Comparison of ENCODE assay signal across 8 cellular contexts in the genomic region with DNA sequence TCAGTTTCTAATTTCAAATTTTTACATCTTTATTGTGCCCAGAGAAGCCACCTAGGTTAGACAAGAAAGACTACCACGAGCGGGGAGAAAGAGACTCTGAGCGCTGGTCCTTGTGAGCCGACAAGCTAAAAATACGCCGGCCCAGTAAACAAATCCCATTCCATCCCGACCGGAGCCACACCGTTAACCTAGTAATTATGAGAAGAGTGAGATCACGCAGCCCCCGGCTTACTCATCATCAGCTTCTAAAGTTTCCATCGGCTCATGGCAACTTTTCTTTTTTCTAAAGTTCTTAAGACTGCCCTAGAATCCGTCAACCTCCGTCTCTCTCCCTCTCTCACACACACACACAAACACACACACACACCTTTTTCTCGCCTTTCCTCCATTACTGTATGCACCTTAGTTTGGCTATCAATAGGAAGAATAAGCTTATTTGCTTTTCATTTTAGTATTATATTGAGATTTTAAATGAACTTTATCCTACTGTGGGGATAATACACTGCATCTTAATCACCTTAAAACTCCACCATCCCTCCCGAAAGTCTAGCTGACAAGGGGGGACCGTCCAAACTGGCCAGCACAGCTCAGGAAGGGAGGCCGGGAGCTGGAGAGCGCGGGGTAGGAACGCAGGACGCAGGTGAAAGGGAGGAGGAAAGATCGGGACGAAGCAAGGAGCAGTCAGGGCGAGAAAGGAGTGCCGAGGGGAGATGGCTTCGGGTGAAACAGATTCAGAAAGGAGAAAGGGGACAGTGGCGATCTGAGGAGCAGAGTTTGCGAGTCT. TPM values are rescaled to one million over a fixed set of nuclear protein-coding genes. Genes with fewer than 3 reads are reported as not detected.
DNase-seq lines count a peak whose midpoint lies in the region; ATAC-seq and TF ChIP-seq lines count a peak whose summit lies in the region.

No MANE protein-coding gene starts in this region.

- peak overlapping the region; percentile 92 for H2AFZ ChIP-seq in neural cell (ENCODE audit: low read depth, low read length)

- peaks cover 33% of the 10 kb centered on the region for H3K36me3 Mint-ChIP-seq in activated T-helper 2 cell treated with anti-CD3 and anti-CD28 coated beads, Interferon-gamma antibody, Interleukin-2, Interleukin-4, amounts not matched to agents 10 μg/mL and 5 μg/mL and 100 μg/mL, durations not matched to agents 14 hours and 24 hours and 36 hours (ENCODE audit: low read depth)

- peak overlapping the region; percentile 97 for H3K4me3 Mint-ChIP-seq in activated T-helper 2 cell treated with anti-CD3 and anti-CD28 coated beads, Interferon-gamma antibody, Interleukin-2, Interleukin-4, amounts not matched to agents 10 μg/mL and 5 μg/mL and 100 μg/mL, durations not matched to agents 14 hours and 24 hours and 36 hours (ENCODE audit: low read depth)

- peak overlapping the region; percentile 77 for H3K9ac ChIP-seq in neural cell (ENCODE audit: low read length)

- H3K79me2 ChIP-seq in neural cell (replicated peaks; ENCODE audit: insufficient read depth, low read length), result peaks cover 19% of the 10 kb centered on the region

- H3K27me3 ChIP-seq in Peyer's patch, result no peaks in the 10 kb centered on the region
- H3K27me3 ChIP-seq in neural cell (ENCODE audit: insufficient read depth, low read depth, low read length), result no peaks in the 10 kb centered on the region

- no peaks in the 10 kb centered on the region for H4K20me1 ChIP-seq in neural cell (ENCODE audit: insufficient read depth)

- H3K9me3 ChIP-seq in Peyer's patch (no peaks in the 10 kb centered on the region), neural cell (ENCODE audit: low read length) (no peaks in the 10 kb centered on the region)

- peak; percentile 19 for ATAC-seq in HG03139 (IDR thresholded peaks at IDR 0.05; ENCODE audit: unreplicated experiment)

- no peak for TF ChIP-seq RAD21 in neural cell (conservative IDR thresholded peaks at IDR 0.05)

- H3K4me2 ChIP-seq in neural cell (ENCODE audit: low read length), result peak overlapping the region; percentile 56

- H3K4me3 ChIP-seq in Peyer's patch (peak overlapping the region; percentile 73 to 94 (median 86)), fibroblast of villous mesenchyme (ENCODE audit: low read depth, low read length) (peak overlapping the region; percentile 94), neural cell (ENCODE audit: low read length) (peak overlapping the region; percentile 89)

- TF ChIP-seq CTCF in GM13977 (IDR thresholded peaks at IDR 0.05; ENCODE audit: extremely low read depth, insufficient read depth, missing control alignments) (no peak), Peyer's patch (IDR thresholded peaks at IDR 0.05) (no peak), fibroblast of villous mesenchyme (IDR thresholded peaks at IDR 0.05; ENCODE audit: insufficient read depth, low read depth, low read length) (no peak), neural cell (IDR thresholded peaks at IDR 0.05; ENCODE audit: poor library complexity, severe bottlenecking) (no peak)

- peaks cover 0 to 15% (median 0%) of the 10 kb centered on the region in 4 donors for H3K4me1 ChIP-seq in Peyer's patch

- no peak for TF ChIP-seq EP300 in neural cell (conservative IDR thresholded peaks at IDR 0.05; ENCODE audit: poor library complexity, severe bottlenecking)

- peak overlapping the region; percentile 80 to 97 (median 89) for H3K27ac ChIP-seq in Peyer's patch
- peak overlapping the region; percentile 57 for H3K27ac ChIP-seq in neural cell (ENCODE audit: low read length)

- no peaks in the 10 kb centered on the region for H3K9me2 ChIP-seq in neural cell (ENCODE audit: insufficient read depth, low read length)

- H3K27me3 Mint-ChIP-seq in activated T-helper 2 cell treated with anti-CD3 and anti-CD28 coated beads, Interferon-gamma antibody, Interleukin-2, Interleukin-4, amounts not matched to agents 10 μg/mL and 5 μg/mL and 100 μg/mL, durations not matched to agents 14 hours and 24 hours and 36 hours (ENCODE audit: low read depth), result no peaks in the 10 kb centered on the region

- peak overlapping the region; percentile 97 for H3K27ac Mint-ChIP-seq in activated T-helper 2 cell treated with anti-CD3 and anti-CD28 coated beads, Interferon-gamma antibody, Interleukin-2, Interleukin-4, amounts not matched to agents 10 μg/mL and 5 μg/mL and 100 μg/mL, durations not matched to agents 14 hours and 24 hours and 36 hours

- H3K9me3 Mint-ChIP-seq in activated T-helper 2 cell treated with anti-CD3 and anti-CD28 coated beads, Interferon-gamma antibody, Interleukin-2, Interleukin-4, amounts not matched to agents 10 μg/mL and 5 μg/mL and 100 μg/mL, durations not matched to agents 14 hours and 24 hours and 36 hours, result no peaks in the 10 kb centered on the region

- H3K4me1 Mint-ChIP-seq in activated T-helper 2 cell treated with anti-CD3 and anti-CD28 coated beads, Interferon-gamma antibody, Interleukin-2, Interleukin-4, amounts not matched to agents 10 μg/mL and 5 μg/mL and 100 μg/mL, durations not matched to agents 14 hours and 24 hours and 36 hours (ENCODE audit: low read depth), result peaks cover 38% of the 10 kb centered on the region

- no peak for TF ChIP-seq POLR2A in Peyer's patch (IDR thresholded peaks at IDR 0.05)

- in situ Hi-C loops in GM13977 (cut with MboI; ENCODE audit: low pct_unique_long_range_greater_than_20kb, low sequenced_read_pairs, unreplicated experiment), result no loop called here

- peak; percentile 30 for DNase-seq in GM13977 (ENCODE audit: low spot score)
- DNase-seq in Peyer's patch, result peak in 2 of 3 donors; percentile 27 to 63
- DNase-seq in activated T-helper 2 cell treated with anti-CD3 and anti-CD28 coated beads, Interferon-gamma antibody, Interleukin-2, Interleukin-4, amounts not matched to agents 10 μg/mL and 5 μg/mL and 100 μg/mL, durations not matched to agents 14 hours and 24 hours and 36 hours (ENCODE audit: low spot score), result peak; percentile 17
- peak; percentile 90 for DNase-seq in fibroblast of villous mesenchyme (ENCODE audit: low read depth)
- DNase-seq in stromal cell of bone marrow (ENCODE audit: low read depth), result peak; percentile 80
- no peak for DNase-seq in NK-92 (lab: John Stamatoyannopoulos, UW; ENCODE audit: unreplicated experiment)

- peaks cover 6% of the 10 kb centered on the region for H3F3A ChIP-seq in neural cell (ENCODE audit: insufficient read depth, low read length, poor library complexity, severe bottlenecking)

- H3K36me3 ChIP-seq in Peyer's patch, result peaks cover 0 to under 1% (median 0%) of the 10 kb centered on the region in 3 donors
- no peaks in the 10 kb centered on the region for H3K36me3 ChIP-seq in neural cell (ENCODE audit: insufficient read depth, low read length)

- intact Hi-C loops in activated T-helper 2 cell treated with anti-CD3 and anti-CD28 coated beads, Interferon-gamma antibody, Interleukin-2, Interleukin-4, amounts not matched to agents 10 μg/mL and 5 μg/mL and 100 μg/mL, durations not matched to agents 14 hours and 24 hours and 36 hours (cut with micrococcal nuclease), result loop anchor here (1.0 to 5.0 kb wide), 5 partner anchors 14 to 228 kb away; partner anchors contain the start of genes ANP32E, MTMR11 and SF3B4

TF ChIP-seq in neural cell, 6 proteins besides CTCF, POLR2A, EP300 and RAD21:
- peak; percentile 18 for TF ChIP-seq MXI1 (conservative IDR thresholded peaks at IDR 0.05; ENCODE audit: poor library complexity, severe bottlenecking)
- TF ChIP-seq SMC3 (conservative IDR thresholded peaks at IDR 0.05; ENCODE audit: poor library complexity), result no peak

RNA-seq across cellular contexts. Expression of gene OTUD7B, which starts 0.7 kb away (rescaled TPM):
- total RNA-seq in Peyer's patch (10 to 100 TPM; 12.4 to 22.0 (median 19.5) TPM), fibroblast of villous mesenchyme (15.1 and 15.8 TPM in 2 replicates)
- 26.1 and 28.2 TPM in 2 replicates for total RNA-seq in activated T-helper 2 cell treated with anti-CD3 and anti-CD28 coated beads, Interferon-gamma antibody, Interleukin-2, Interleukin-4, amounts not matched to agents 10 μg/mL and 5 μg/mL and 100 μg/mL, durations not matched to agents 14 hours and 24 hours and 36 hours
- 2.1 and 5.4 TPM in 2 replicates for polyA plus RNA-seq in neural cell
- polyA minus RNA-seq in neural cell, result 7.1 and 8.9 TPM in 2 replicates

RNA-seq across cellular contexts. Expression of gene VPS45, which starts 57.8 kb away (rescaled TPM):
- total RNA-seq in Peyer's patch (10 to 100 TPM; 36.1 to 70.1 (median 42.0) TPM), fibroblast of villous mesenchyme (39.3 and 57.9 TPM in 2 replicates)
- 21.9 TPM in 2 replicates for total RNA-seq in activated T-helper 2 cell treated with anti-CD3 and anti-CD28 coated beads, Interferon-gamma antibody, Interleukin-2, Interleukin-4, amounts not matched to agents 10 μg/mL and 5 μg/mL and 100 μg/mL, durations not matched to agents 14 hours and 24 hours and 36 hours
- polyA plus RNA-seq in neural cell, result 150 and 174 TPM in 2 replicates
- polyA minus RNA-seq in neural cell, result 141 and 149 TPM in 2 replicates
